Comparison of ENCODE assay signal across 1 cellular context in the genomic region with DNA sequence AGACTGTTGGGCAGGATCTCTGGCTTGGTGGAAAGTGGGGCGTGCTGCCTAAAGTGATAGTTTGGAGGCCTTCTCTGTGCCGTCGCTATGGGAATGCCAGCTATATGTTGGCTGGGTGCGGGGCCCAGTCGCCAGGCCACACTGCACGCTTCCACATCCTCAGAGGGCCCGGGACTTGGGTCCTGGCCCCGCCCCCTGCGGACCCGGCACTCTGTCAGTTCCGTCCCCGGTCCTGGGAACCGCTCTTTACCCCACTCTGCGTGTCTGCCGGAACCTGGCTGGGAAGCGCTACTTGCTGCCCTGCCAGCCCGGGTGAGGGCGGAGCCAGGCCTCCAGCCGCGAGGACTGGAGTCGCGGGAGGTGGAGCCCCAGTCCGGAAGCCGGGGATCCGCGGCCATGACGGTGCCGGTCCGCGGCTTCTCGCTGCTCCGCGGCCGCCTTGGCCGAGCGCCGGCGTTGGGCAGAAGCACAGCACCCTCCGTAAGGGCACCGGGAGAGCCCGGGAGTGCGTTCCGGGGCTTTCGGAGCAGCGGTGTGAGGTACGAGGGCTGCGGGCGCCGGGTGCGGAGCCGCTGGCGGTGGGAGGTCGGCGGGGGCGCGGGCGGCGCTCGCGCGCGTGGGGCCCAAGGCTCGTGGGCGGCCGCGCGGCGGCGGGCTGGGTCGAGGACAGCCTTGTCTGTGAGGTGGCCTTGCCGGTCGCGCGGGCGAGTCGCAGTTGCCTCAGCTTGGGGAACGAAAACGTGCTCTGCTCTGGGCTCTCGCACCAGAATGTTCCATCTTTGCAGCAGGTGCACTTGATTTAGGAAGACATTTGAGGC.
TF ChIP-seq lines count a peak whose summit lies in the region.

A gene (plus strand): TSS at position 376 of the 818 bp plus-strand sequence. CDS start 21 bp downstream, at position 397.

TF ChIP-seq in K562, 482 proteins besides CTCF, POLR2A, EP300 and RAD21 (continued from another document):
- TF ChIP-seq, protein P1, sequence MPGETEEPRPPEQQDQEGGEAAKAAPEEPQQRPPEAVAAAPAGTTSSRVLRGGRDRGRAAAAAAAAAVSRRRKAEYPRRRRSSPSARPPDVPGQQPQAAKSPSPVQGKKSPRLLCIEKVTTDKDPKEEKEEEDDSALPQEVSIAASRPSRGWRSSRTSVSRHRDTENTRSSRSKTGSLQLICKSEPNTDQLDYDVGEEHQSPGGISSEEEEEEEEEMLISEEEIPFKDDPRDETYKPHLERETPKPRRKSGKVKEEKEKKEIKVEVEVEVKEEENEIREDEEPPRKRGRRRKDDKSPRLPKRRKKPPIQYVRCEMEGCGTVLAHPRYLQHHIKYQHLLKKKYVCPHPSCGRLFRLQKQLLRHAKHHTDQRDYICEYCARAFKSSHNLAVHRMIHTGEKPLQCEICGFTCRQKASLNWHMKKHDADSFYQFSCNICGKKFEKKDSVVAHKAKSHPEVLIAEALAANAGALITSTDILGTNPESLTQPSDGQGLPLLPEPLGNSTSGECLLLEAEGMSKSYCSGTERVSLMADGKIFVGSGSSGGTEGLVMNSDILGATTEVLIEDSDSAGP (CRISPR knock-in tag; IDR thresholded peaks at IDR 0.05), result no peak
- no peak for TF ChIP-seq NR3C1 (CRISPR knock-in tag; IDR thresholded peaks at IDR 0.05)
- TF ChIP-seq, protein P2, sequence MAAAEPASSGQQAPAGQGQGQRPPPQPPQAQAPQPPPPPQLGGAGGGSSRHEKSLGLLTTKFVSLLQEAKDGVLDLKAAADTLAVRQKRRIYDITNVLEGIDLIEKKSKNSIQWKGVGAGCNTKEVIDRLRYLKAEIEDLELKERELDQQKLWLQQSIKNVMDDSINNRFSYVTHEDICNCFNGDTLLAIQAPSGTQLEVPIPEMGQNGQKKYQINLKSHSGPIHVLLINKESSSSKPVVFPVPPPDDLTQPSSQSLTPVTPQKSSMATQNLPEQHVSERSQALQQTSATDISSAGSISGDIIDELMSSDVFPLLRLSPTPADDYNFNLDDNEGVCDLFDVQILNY (CRISPR knock-in tag; IDR thresholded peaks at IDR 0.05), result no peak
TF ChIP-seq in K562: peak in this region for 155.
